12 cellular contexts compared by ENCODE assay signal in the genomic region with DNA sequence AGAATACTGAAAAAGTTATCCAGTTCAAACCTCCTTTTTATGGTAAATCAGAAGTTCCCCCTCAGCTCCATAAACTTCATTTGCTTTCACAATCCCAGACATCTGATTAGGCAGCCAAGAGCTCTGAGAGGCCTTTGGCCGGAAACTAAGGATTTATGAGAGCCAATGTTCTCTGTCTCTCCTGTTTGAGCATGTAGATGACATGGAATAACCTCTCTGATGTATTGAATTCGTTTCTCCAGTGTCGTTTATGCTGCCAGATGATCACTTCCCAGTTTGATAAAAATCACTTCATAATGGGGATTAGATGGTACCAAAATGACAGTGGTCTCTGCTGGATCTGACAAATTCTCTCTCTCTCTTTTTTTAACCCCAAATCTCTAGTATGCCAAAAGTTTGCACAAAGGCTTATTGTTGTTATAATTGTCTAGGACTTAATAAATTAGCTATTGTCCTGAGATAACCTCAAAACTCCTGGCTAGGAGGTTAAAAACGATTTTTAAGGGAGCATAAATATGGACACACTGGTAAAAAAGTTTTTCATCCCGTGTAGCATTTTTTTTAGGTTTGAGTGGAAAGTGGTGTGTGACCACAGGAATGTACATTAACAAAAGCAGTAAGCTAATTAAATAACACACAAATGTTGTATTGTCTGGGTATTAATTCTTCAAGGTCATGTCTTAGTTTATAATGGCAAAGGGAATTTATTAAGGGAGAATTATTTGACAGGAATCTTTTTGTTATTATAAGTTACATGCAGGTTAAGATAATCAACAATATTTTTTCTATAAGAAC.
DNase-seq lines count a peak whose midpoint lies in the region; ATAC-seq and TF ChIP-seq lines count a peak whose summit lies in the region.
"Had no signal": no experiment of that assay in that cellular context is flagged by ENCODE, and none has a peak within 500 bp of the region (broad histone marks: within the 10 kb centered on the region; RNA-seq: fewer than 3 reads in every experiment).

No MANE protein-coding gene starts in this region.

- no peaks in the 10 kb centered on the region for H3K36me3 ChIP-seq in RWPE2 (ENCODE audit: low read depth)
- H3K36me3 ChIP-seq: BLaER1, neural progenitor cell, thyroid gland had no signal

- ATAC-seq in RWPE2 (ENCODE audit: low read depth) (peak; percentile 61), HG03025 (IDR thresholded peaks at IDR 0.05; ENCODE audit: low FRiP score, unreplicated experiment) (no peak)

- H3K4me3 ChIP-seq in AG10803 (ENCODE audit: low read length) = no peak overlapping the region
- no peak overlapping the region for H3K4me3 ChIP-seq in RWPE2 (ENCODE audit: severe bottlenecking)
- no peak overlapping the region for H3K4me3 ChIP-seq in fibroblast of the aortic adventitia (ENCODE audit: low read depth, low read length)
- H3K4me3 ChIP-seq: BLaER1, neural progenitor cell, thyroid gland had no signal

- H3K4me1 ChIP-seq in RWPE2 (ENCODE audit: insufficient read depth, poor library complexity, severe bottlenecking) = peaks cover 41% of the 10 kb centered on the region

- H3K27me3 ChIP-seq in RWPE2 (ENCODE audit: insufficient read depth, poor library complexity, severe bottlenecking) = no peaks in the 10 kb centered on the region
- H3K27me3 ChIP-seq: BLaER1, neural progenitor cell, thyroid gland had no signal

- peak overlapping the region; percentile 98 for H3K27ac ChIP-seq in RWPE2 (ENCODE audit: poor library complexity, severe bottlenecking)
- H3K27ac ChIP-seq: BLaER1, neural progenitor cell, thyroid gland had no signal

- H3K9me3 ChIP-seq in RWPE2 (ENCODE audit: severe bottlenecking) = no peaks in the 10 kb centered on the region
- H3K9me3 ChIP-seq: BLaER1, thyroid gland had no signal

- TF ChIP-seq CTCF in AG10803 (conservative IDR thresholded peaks at IDR 0.05; ENCODE audit: low read length) (no peak), RWPE2 (IDR thresholded peaks at IDR 0.05; ENCODE audit: poor library complexity, severe bottlenecking) (no peak), fibroblast of the aortic adventitia (IDR thresholded peaks at IDR 0.05; ENCODE audit: insufficient read depth, low read length) (no peak)

- peak; percentile 62 for DNase-seq in AG10803 (ENCODE audit: low read depth)
- no peak for DNase-seq in RWPE2 (ENCODE audit: low spot score)
- DNase-seq in fibroblast of the aortic adventitia (ENCODE audit: low read depth) = peak; percentile 71
- peak; percentile 13 for DNase-seq in myocyte (ENCODE audit: low read depth)
- DNase-seq in NCI-H524 treated with DMSO at 0.1 percent for 48 hours (lab: John Stamatoyannopoulos, UW) = no peak
- no peak for DNase-seq in NCI-H1092 (lab: John Stamatoyannopoulos, UW)
- DNase-seq in SHP77 treated with DMSO at 0.1 percent for 48 hours (lab: John Stamatoyannopoulos, UW) = no peak
- DNase-seq: NCI-H1048, thyroid gland had no signal

Comparison
In these comparisons a context has a peak if more than half of its experiments do, and no peak if none do; other contexts are left out.
1. DNase-seq: peak in AG10803 (single experiment), fibroblast of the aortic adventitia (single experiment) and myocyte (single experiment); none in RWPE2 (single experiment), NCI-H524 treated with DMSO at 0.1 percent for 48 hours (single experiment), NCI-H1092 (single experiment) and SHP77 treated with DMSO at 0.1 percent for 48 hours (single experiment).